In genomic region chr2:196314780-196315179, GRCh38 we compare ENCODE assay signal across 15 cellular contexts.
A peak's percentile ranks its signal among the peaks of the same experiment; 100 is the strongest.
DNase-seq lines count a peak whose midpoint lies in the region; ATAC-seq, FAIRE-seq and TF ChIP-seq lines count a peak whose summit lies in the region.
"Had no signal": no experiment of that assay in that cellular context is flagged by ENCODE, and none has a peak within 500 bp of the region (broad histone marks: within the 10 kb centered on the region; RNA-seq: fewer than 3 reads in every experiment).

No MANE protein-coding gene starts in this region.

- no peaks in the 10 kb centered on the region for H3K4me1 ChIP-seq in DND-41 (ENCODE audit: insufficient read depth, low read length)
- H3K4me1 ChIP-seq: esophagus squamous epithelium, parathyroid adenoma had no signal

- no peaks in the 10 kb centered on the region for H3K36me3 ChIP-seq in DND-41 (ENCODE audit: insufficient read depth, low read length)

- H3K9me3 ChIP-seq in DND-41 (ENCODE audit: insufficient read depth, low read length, severe bottlenecking), result no peaks in the 10 kb centered on the region
- H3K9me3 ChIP-seq: esophagus squamous epithelium had no signal

- peak; percentile 80 for FAIRE-seq in HTR-8/SVneo (lab: Jason Lieb, UNC)

- H3K4me2 ChIP-seq in DND-41 (ENCODE audit: insufficient read depth, low read length), result no peak overlapping the region

- DNase-seq in DND-41 (no peak), HTR-8/SVneo (ENCODE audit: insufficient read length, low spot score) (no peak), cardiac fibroblast (ENCODE audit: low read depth in 2 of 2) (peak; percentile 19 to 26), left kidney (ENCODE audit: low read depth, low spot score) (peak; percentile 34), NCI-H345 treated with DMSO at 0.1 percent for 48 hours (lab: John Stamatoyannopoulos, UW; ENCODE audit: unreplicated experiment) (no peak), cortex of kidney (lab: John Stamatoyannopoulos, UW) (no peak)
- DNase-seq in activated CD4-positive, alpha-beta T cell treated with anti-CD3 and anti-CD28 coated beads, Interleukin-2, amount 50 U/mL, for 1 hour, result no peak
- DNase-seq: activated T-cell treated with anti-CD3 and anti-CD28 coated beads, Interleukin-2, amount 50 U/mL, for 72 hours; COR-L47; esophagus squamous epithelium; GF-D8; left colon; NCI-H1105 had no signal

- H2AFZ ChIP-seq in DND-41 (ENCODE audit: low read depth, low read length), result peak overlapping the region; percentile 55; the same call in 1 of the 2 replicates
- H2AFZ ChIP-seq: parathyroid adenoma had no signal

- ATAC-seq in DND-41 (ENCODE audit: insufficient read depth, low read depth) (no peak), HG02870 (IDR thresholded peaks at IDR 0.05; ENCODE audit: unreplicated experiment) (no peak)
- ATAC-seq: left colon had no signal

- H4K20me1 ChIP-seq in DND-41 (ENCODE audit: insufficient read depth, low read length), result no peaks in the 10 kb centered on the region

- no peaks in the 10 kb centered on the region for H3K27me3 ChIP-seq in DND-41 (ENCODE audit: insufficient read depth, low read length, poor library complexity)
- H3K27me3 ChIP-seq: esophagus squamous epithelium had no signal

- no peaks in the 10 kb centered on the region for H3K79me2 ChIP-seq in DND-41 (ENCODE audit: insufficient read depth, low read length)
- H3K79me2 ChIP-seq: parathyroid adenoma had no signal

- no peak overlapping the region for H3K27ac ChIP-seq in DND-41 (ENCODE audit: low read length)
- H3K27ac ChIP-seq: esophagus squamous epithelium, parathyroid adenoma had no signal

- H3K9ac ChIP-seq in DND-41 (ENCODE audit: low read depth, low read length), result no peak overlapping the region
- H3K9ac ChIP-seq: parathyroid adenoma had no signal

- no peak for TF ChIP-seq CTCF in DND-41 (IDR thresholded peaks at IDR 0.05; ENCODE audit: borderline replicate concordance, extremely low read depth, low read length, poor library complexity, severe bottlenecking)
- no peak for TF ChIP-seq CTCF in cardiac fibroblast (IDR thresholded peaks at IDR 0.05; ENCODE audit: low read depth, low read length)

- H3K4me3 ChIP-seq in DND-41 (ENCODE audit: low read depth in 1 of 2, low read length in 2 of 2) (no peak overlapping the region), cardiac fibroblast (replicated peaks in 1 of 2; ENCODE audit: low read depth in 2 of 2, low read length in 2 of 2) (no peak overlapping the region)
- H3K4me3 ChIP-seq: esophagus squamous epithelium had no signal

Comparison
In these comparisons a context has a peak if more than half of its experiments do, and no peak if none do; other contexts are left out.
1. DNase-seq: peak in cardiac fibroblast (2 of 2) and left kidney (single experiment); none in DND-41 (single experiment), HTR-8/SVneo (single experiment), NCI-H345 treated with DMSO at 0.1 percent for 48 hours (single experiment), activated CD4-positive, alpha-beta T cell treated with anti-CD3 and anti-CD28 coated beads, Interleukin-2, amount 50 U/mL, for 1 hour (single experiment) and cortex of kidney (single experiment).